In genomic region chr20:37379967-37380828, GRCh38 we compare ENCODE assay signal across 1 cellular context.
A peak's percentile ranks its signal among the peaks of the same experiment; 100 is the strongest.
TF ChIP-seq lines count a peak whose summit lies in the region.

No MANE protein-coding gene starts in this region.

TF ChIP-seq in K562, 482 proteins besides CTCF, POLR2A, EP300 and RAD21 (continued from another document and continues in another):
- TF ChIP-seq RERE (CRISPR knock-in tag; IDR thresholded peaks at IDR 0.05; ENCODE audit: borderline replicate concordance): no peak
- no peak for TF ChIP-seq FOXM1 (IDR thresholded peaks at IDR 0.05; ENCODE audit: low read depth)
- TF ChIP-seq FOXM1 (CRISPR knock-in tag; IDR thresholded peaks at IDR 0.05; ENCODE audit: low read depth): no peak
- peak; percentile 89 for TF ChIP-seq ADNP (tag; IDR thresholded peaks at IDR 0.05)
- TF ChIP-seq, protein P1, sequence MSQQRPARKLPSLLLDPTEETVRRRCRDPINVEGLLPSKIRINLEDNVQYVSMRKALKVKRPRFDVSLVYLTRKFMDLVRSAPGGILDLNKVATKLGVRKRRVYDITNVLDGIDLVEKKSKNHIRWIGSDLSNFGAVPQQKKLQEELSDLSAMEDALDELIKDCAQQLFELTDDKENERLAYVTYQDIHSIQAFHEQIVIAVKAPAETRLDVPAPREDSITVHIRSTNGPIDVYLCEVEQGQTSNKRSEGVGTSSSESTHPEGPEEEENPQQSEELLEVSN (IDR thresholded peaks at IDR 0.05; ENCODE audit: borderline replicate concordance in 1 of 2, extremely low read depth in 1 of 2, insufficient read depth in 1 of 2, insufficient read length in 1 of 2, low read depth in 1 of 2, low read length in 1 of 2, poor library complexity in 1 of 2, severe bottlenecking in 1 of 2): no peak
- TF ChIP-seq PRDM10 (IDR thresholded peaks at IDR 0.05; ENCODE audit: partially characterized antibody): no peak
- TF ChIP-seq, protein P2, sequence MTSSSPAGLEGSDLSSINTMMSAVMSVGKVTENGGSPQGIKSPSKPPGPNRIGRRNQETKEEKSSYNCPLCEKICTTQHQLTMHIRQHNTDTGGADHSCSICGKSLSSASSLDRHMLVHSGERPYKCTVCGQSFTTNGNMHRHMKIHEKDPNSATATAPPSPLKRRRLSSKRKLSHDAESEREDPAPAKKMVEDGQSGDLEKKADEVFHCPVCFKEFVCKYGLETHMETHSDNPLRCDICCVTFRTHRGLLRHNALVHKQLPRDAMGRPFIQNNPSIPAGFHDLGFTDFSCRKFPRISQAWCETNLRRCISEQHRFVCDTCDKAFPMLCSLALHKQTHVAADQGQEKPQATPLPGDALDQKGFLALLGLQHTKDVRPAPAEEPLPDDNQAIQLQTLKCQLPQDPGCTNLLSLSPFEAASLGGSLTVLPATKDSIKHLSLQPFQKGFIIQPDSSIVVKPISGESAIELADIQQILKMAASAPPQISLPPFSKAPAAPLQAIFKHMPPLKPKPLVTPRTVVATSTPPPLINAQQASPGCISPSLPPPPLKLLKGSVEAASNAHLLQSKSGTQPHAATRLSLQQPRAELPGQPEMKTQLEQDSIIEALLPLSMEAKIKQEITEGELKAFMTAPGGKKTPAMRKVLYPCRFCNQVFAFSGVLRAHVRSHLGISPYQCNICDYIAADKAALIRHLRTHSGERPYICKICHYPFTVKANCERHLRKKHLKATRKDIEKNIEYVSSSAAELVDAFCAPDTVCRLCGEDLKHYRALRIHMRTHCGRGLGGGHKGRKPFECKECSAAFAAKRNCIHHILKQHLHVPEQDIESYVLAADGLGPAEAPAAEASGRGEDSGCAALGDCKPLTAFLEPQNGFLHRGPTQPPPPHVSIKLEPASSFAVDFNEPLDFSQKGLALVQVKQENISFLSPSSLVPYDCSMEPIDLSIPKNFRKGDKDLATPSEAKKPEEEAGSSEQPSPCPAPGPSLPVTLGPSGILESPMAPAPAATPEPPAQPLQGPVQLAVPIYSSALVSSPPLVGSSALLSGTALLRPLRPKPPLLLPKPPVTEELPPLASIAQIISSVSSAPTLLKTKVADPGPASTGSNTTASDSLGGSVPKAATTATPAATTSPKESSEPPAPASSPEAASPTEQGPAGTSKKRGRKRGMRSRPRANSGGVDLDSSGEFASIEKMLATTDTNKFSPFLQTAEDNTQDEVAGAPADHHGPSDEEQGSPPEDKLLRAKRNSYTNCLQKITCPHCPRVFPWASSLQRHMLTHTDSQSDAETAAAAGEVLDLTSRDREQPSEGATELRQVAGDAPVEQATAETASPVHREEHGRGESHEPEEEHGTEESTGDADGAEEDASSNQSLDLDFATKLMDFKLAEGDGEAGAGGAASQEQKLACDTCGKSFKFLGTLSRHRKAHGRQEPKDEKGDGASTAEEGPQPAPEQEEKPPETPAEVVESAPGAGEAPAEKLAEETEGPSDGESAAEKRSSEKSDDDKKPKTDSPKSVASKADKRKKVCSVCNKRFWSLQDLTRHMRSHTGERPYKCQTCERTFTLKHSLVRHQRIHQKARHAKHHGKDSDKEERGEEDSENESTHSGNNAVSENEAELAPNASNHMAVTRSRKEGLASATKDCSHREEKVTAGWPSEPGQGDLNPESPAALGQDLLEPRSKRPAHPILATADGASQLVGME (CRISPR knock-in tag; IDR thresholded peaks at IDR 0.05): no peak
- TF ChIP-seq DPF2 (IDR thresholded peaks at IDR 0.05): peak; percentile 42
- TF ChIP-seq, protein P3, sequence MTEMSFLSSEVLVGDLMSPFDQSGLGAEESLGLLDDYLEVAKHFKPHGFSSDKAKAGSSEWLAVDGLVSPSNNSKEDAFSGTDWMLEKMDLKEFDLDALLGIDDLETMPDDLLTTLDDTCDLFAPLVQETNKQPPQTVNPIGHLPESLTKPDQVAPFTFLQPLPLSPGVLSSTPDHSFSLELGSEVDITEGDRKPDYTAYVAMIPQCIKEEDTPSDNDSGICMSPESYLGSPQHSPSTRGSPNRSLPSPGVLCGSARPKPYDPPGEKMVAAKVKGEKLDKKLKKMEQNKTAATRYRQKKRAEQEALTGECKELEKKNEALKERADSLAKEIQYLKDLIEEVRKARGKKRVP (CRISPR knock-in tag; IDR thresholded peaks at IDR 0.05): no peak
- TF ChIP-seq USF1 (CRISPR knock-in tag; IDR thresholded peaks at IDR 0.05): no peak
- TF ChIP-seq SMARCA5 (IDR thresholded peaks at IDR 0.05): peak; percentile 85
- TF ChIP-seq CREB5 (CRISPR knock-in tag; IDR thresholded peaks at IDR 0.05): no peak
- no peak for TF ChIP-seq YBX1 (IDR thresholded peaks at IDR 0.05)
- TF ChIP-seq RBBP5 (IDR thresholded peaks at IDR 0.05; ENCODE audit: borderline replicate concordance, insufficient read depth, low read length, poor library complexity, severe bottlenecking): no peak
- TF ChIP-seq BCOR (IDR thresholded peaks at IDR 0.05): peak; percentile 95
- peak; percentile 59; the same call in 1 of the 2 replicates for TF ChIP-seq FOSL1 (tag; conservative IDR thresholded peaks at IDR 0.05)
